14 cellular contexts compared by ENCODE assay signal in genomic region chr11:83093634-83094033, GRCh38.
"Had no signal": no experiment of that assay in that cellular context is flagged by ENCODE, and none has a peak within 500 bp of the region (broad histone marks: within the 10 kb centered on the region; RNA-seq: fewer than 3 reads in every experiment).

No MANE protein-coding gene starts in this region.

- H3K27me3 Mint-ChIP-seq: naive thymus-derived CD4-positive, alpha-beta T cell; stimulated activated naive B cell treated with anti-CD40 and anti-IgM and Interleukin-4, amounts not matched to agents 10 μg/mL and 1 μg/mL and 100 μg/mL, for 72 hours; stimulated activated naive CD8-positive, alpha-beta T cell treated with anti-CD3 and anti-CD28 coated beads, Interleukin-15, amount 100 ng/mL, for 72 hours had no signal

- H3K27ac Mint-ChIP-seq: stimulated activated naive CD8-positive, alpha-beta T cell treated with anti-CD3 and anti-CD28 coated beads, Interleukin-15, amount 100 ng/mL, for 72 hours had no signal

- H3K4me3 Mint-ChIP-seq: naive thymus-derived CD4-positive, alpha-beta T cell; stimulated activated naive B cell treated with anti-CD40 and anti-IgM and Interleukin-4, amounts not matched to agents 10 μg/mL and 1 μg/mL and 100 μg/mL, for 72 hours; stimulated activated naive CD8-positive, alpha-beta T cell treated with anti-CD3 and anti-CD28 coated beads, Interleukin-15, amount 100 ng/mL, for 72 hours had no signal

- H3K9me3 Mint-ChIP-seq: stimulated activated naive B cell treated with anti-CD40 and anti-IgM and Interleukin-4, amounts not matched to agents 10 μg/mL and 1 μg/mL and 100 μg/mL, for 72 hours; stimulated activated naive CD8-positive, alpha-beta T cell treated with anti-CD3 and anti-CD28 coated beads, Interleukin-15, amount 100 ng/mL, for 72 hours had no signal

- H3K27me3 ChIP-seq: esophagus squamous epithelium, neutrophil, sigmoid colon, transverse colon had no signal

- H3K27ac ChIP-seq: neutrophil, sigmoid colon, skin epidermis, thoracic aorta had no signal

- DNase-seq: effector memory CD4-positive, alpha-beta T cell; esophagus squamous epithelium; kidney glomerular epithelial cell; mesendoderm; naive thymus-derived CD4-positive, alpha-beta T cell; sigmoid colon; stimulated activated CD4-positive, alpha-beta T cell treated with anti-CD3 and anti-CD28 coated beads, Interleukin-2, amount 100 ng/mL, for 24 hours; stimulated activated CD4-positive, alpha-beta T cell treated with anti-CD3 and anti-CD28 coated beads, Interleukin-4, amount 100 ng/mL, for 4 hours; stimulated activated naive B cell treated with anti-CD40 and anti-IgM and Interleukin-4, amounts not matched to agents 10 μg/mL and 1 μg/mL and 100 μg/mL, for 72 hours; stimulated activated naive CD8-positive, alpha-beta T cell treated with anti-CD3 and anti-CD28 coated beads, Interleukin-15, amount 100 ng/mL, for 72 hours; transverse colon had no signal

- H3K4me3 ChIP-seq: esophagus squamous epithelium, sigmoid colon, skin epidermis, thoracic aorta, transverse colon had no signal

- ATAC-seq: naive thymus-derived CD4-positive, alpha-beta T cell; stimulated activated naive B cell treated with anti-CD40 and anti-IgM and Interleukin-4, amounts not matched to agents 10 μg/mL and 1 μg/mL and 100 μg/mL, for 72 hours; stimulated activated naive CD8-positive, alpha-beta T cell treated with anti-CD3 and anti-CD28 coated beads, Interleukin-15, amount 100 ng/mL, for 72 hours had no signal

- H3K36me3 Mint-ChIP-seq: naive thymus-derived CD4-positive, alpha-beta T cell had no signal

- H3K9me3 ChIP-seq: esophagus squamous epithelium, neutrophil, sigmoid colon, thoracic aorta, transverse colon had no signal

- H3K36me3 ChIP-seq: esophagus squamous epithelium, neutrophil, sigmoid colon, thoracic aorta, transverse colon had no signal
